Comparison of ENCODE assay signal across 12 cellular contexts in genomic region chr12:6225630-6226001, GRCh38. TPM values are rescaled to one million over a fixed set of nuclear protein-coding genes. Genes with fewer than 3 reads are reported as not detected.
A peak's percentile ranks its signal among the peaks of the same experiment; 100 is the strongest.
DNase-seq lines count a peak whose midpoint lies in the region; ATAC-seq and TF ChIP-seq lines count a peak whose summit lies in the region.
"Had no signal": no experiment of that assay in that cellular context is flagged by ENCODE, and none has a peak within 500 bp of the region (broad histone marks: within the 10 kb centered on the region; RNA-seq: fewer than 3 reads in every experiment).

No MANE protein-coding gene starts in this region.

- no peaks in the 10 kb centered on the region for H3K9me3 ChIP-seq in PC-9 (ENCODE audit: insufficient read depth, low read depth)
- H3K9me3 ChIP-seq in duodenal mucosa (ENCODE audit: control insufficient read depth in 1 of 2, low read length in 2 of 2) = no peaks in the 10 kb centered on the region
- no peaks in the 10 kb centered on the region for H3K9me3 ChIP-seq in suprapubic skin

- TF ChIP-seq EP300 in suprapubic skin (IDR thresholded peaks at IDR 0.05) = no peak

- intact Hi-C loops in PC-9 (cut with micrococcal nuclease; ENCODE audit: unreplicated experiment) = no loop called here

- H3F3A ChIP-seq in PC-9 (ENCODE audit: insufficient read depth, low read depth) = peaks cover 76% of the 10 kb centered on the region

- H3K27me3 ChIP-seq in PC-9 (ENCODE audit: insufficient read depth, low read depth) (no peaks in the 10 kb centered on the region), duodenal mucosa (ENCODE audit: control insufficient read depth in 1 of 2, insufficient read depth in 2 of 2, low read length in 2 of 2) (no peaks in the 10 kb centered on the region), suprapubic skin (no peaks in the 10 kb centered on the region)
- H3K27me3 ChIP-seq: cardiac muscle cell had no signal

- no peaks in the 10 kb centered on the region for H3K9me3 Mint-ChIP-seq in memory B cell
- no peaks in the 10 kb centered on the region for H3K9me3 Mint-ChIP-seq in natural killer cell treated with Interleukin-12 subunit alpha and Interleukin-12 subunit beta and Interleukin-15 and Interleukin-18, amount 100 ng/mL, for 72 hours
- H3K9me3 Mint-ChIP-seq: stimulated activated naive CD8-positive, alpha-beta T cell treated with anti-CD3 and anti-CD28 coated beads, Interleukin-15, amount 100 ng/mL, for 72 hours had no signal

- BruUV-seq in PC-9 (replicated peaks; lab: Mats Ljungman, UMichigan) = no TSS peak

- CTCF ChIA-PET in PC-9 (lab: Charles Lee) = no interaction called here

- DNase-seq in PC-9 (no peak), memory B cell (ENCODE audit: low spot score in 2 of 2) (no peak), suprapubic skin (ENCODE audit: low spot score in 2 of 2) (no peak)
- DNase-seq in stimulated activated CD4-positive, alpha-beta T cell treated with anti-CD3 and anti-CD28 coated beads, Interleukin-4, amount 100 ng/mL, for 24 hours = no peak
- no peak for DNase-seq in natural killer cell treated with Interleukin-12 subunit alpha and Interleukin-12 subunit beta and Interleukin-15 and Interleukin-18, amount 100 ng/mL, for 72 hours (ENCODE audit: low spot score)
- no peak for DNase-seq in central memory CD4-positive, alpha-beta T cell
- DNase-seq: NCI-H2171 treated with DMSO at 0.1 percent for 48 hours; stimulated activated naive CD8-positive, alpha-beta T cell treated with anti-CD3 and anti-CD28 coated beads, Interleukin-15, amount 100 ng/mL, for 72 hours had no signal

- H3K36me3 ChIP-seq in PC-9 (ENCODE audit: low read depth) (peaks cover 30% of the 10 kb centered on the region), duodenal mucosa (ENCODE audit: control insufficient read depth in 1 of 2, insufficient read depth in 2 of 2, low read length in 2 of 2) (peaks cover 6 to 16% of the 10 kb centered on the region in 2 donors), suprapubic skin (no peaks in the 10 kb centered on the region)
- H3K36me3 ChIP-seq: cardiac muscle cell had no signal

- POLR2A ChIA-PET in PC-9 (lab: Charles Lee; ENCODE audit: unreplicated experiment) = interaction anchor here (0.5 kb wide), 1 partner anchor 26 kb away, joined by 12 read pairs; the partner anchor contains the start of gene CD9

- H2AFZ ChIP-seq in PC-9 = no peak overlapping the region

- H4K20me1 ChIP-seq in PC-9 (ENCODE audit: insufficient read depth) = no peaks in the 10 kb centered on the region

- H3K27ac ChIP-seq in PC-9 = peak overlapping the region; percentile 25
- peak overlapping the region; percentile 61 for H3K27ac ChIP-seq in duodenal mucosa (ENCODE audit: low read depth, low read length)
- peak overlapping the region; percentile 96 for H3K27ac ChIP-seq in suprapubic skin
- H3K27ac ChIP-seq: cardiac muscle cell had no signal

- 34% methylated on average over 5 of the region's 5 CpGs for WGBS in suprapubic skin

- H3K27me3 Mint-ChIP-seq in memory B cell = no peaks in the 10 kb centered on the region
- H3K27me3 Mint-ChIP-seq in natural killer cell treated with Interleukin-12 subunit alpha and Interleukin-12 subunit beta and Interleukin-15 and Interleukin-18, amount 100 ng/mL, for 72 hours = no peaks in the 10 kb centered on the region
- H3K27me3 Mint-ChIP-seq: stimulated activated naive CD8-positive, alpha-beta T cell treated with anti-CD3 and anti-CD28 coated beads, Interleukin-15, amount 100 ng/mL, for 72 hours had no signal

- peaks cover 16% of the 10 kb centered on the region for H3K4me1 Mint-ChIP-seq in memory B cell
- peaks cover 4 to 5% of the 10 kb centered on the region in 2 donors for H3K4me1 Mint-ChIP-seq in natural killer cell treated with Interleukin-12 subunit alpha and Interleukin-12 subunit beta and Interleukin-15 and Interleukin-18, amount 100 ng/mL, for 72 hours (ENCODE audit: low read depth in 2 of 2)

- H3K36me3 Mint-ChIP-seq in memory B cell = peaks cover 1% of the 10 kb centered on the region
- H3K36me3 Mint-ChIP-seq in natural killer cell treated with Interleukin-12 subunit alpha and Interleukin-12 subunit beta and Interleukin-15 and Interleukin-18, amount 100 ng/mL, for 72 hours = no peaks in the 10 kb centered on the region

- H3K4me3 ChIP-seq in PC-9 = no peak overlapping the region
- no peak overlapping the region for H3K4me3 ChIP-seq in duodenal mucosa (ENCODE audit: low read depth in 1 of 2, low read length in 2 of 2)
- no peak overlapping the region for H3K4me3 ChIP-seq in suprapubic skin
- H3K4me3 ChIP-seq: cardiac muscle cell had no signal

- no peak for TF ChIP-seq CTCF in PC-9 (conservative IDR thresholded peaks at IDR 0.05)
- TF ChIP-seq CTCF in suprapubic skin (IDR thresholded peaks at IDR 0.05) = no peak

- H3K27ac Mint-ChIP-seq in memory B cell = peak overlapping the region; percentile 51
- H3K27ac Mint-ChIP-seq in natural killer cell treated with Interleukin-12 subunit alpha and Interleukin-12 subunit beta and Interleukin-15 and Interleukin-18, amount 100 ng/mL, for 72 hours = no peak overlapping the region
- H3K27ac Mint-ChIP-seq: stimulated activated naive CD8-positive, alpha-beta T cell treated with anti-CD3 and anti-CD28 coated beads, Interleukin-15, amount 100 ng/mL, for 72 hours had no signal

- H3K9ac ChIP-seq in duodenal mucosa (ENCODE audit: low read depth in 1 of 2, low read length in 2 of 2) = peak overlapping the region; percentile 33 to 50

- H3K79me2 ChIP-seq in PC-9 (ENCODE audit: low read depth) = peaks cover 87% of the 10 kb centered on the region

- no peak overlapping the region for H3K4me3 Mint-ChIP-seq in memory B cell
- H3K4me3 Mint-ChIP-seq in natural killer cell treated with Interleukin-12 subunit alpha and Interleukin-12 subunit beta and Interleukin-15 and Interleukin-18, amount 100 ng/mL, for 72 hours = no peak overlapping the region
- H3K4me3 Mint-ChIP-seq: stimulated activated naive CD8-positive, alpha-beta T cell treated with anti-CD3 and anti-CD28 coated beads, Interleukin-15, amount 100 ng/mL, for 72 hours had no signal

- H3K9me2 ChIP-seq in PC-9 (ENCODE audit: insufficient read depth) = no peaks in the 10 kb centered on the region

- peaks cover 88% of the 10 kb centered on the region for H3K4me1 ChIP-seq in PC-9 (replicated peaks; ENCODE audit: insufficient read depth)
- peaks cover 77 to 89% of the 10 kb centered on the region in 2 donors for H3K4me1 ChIP-seq in duodenal mucosa (ENCODE audit: control insufficient read depth in 1 of 2, insufficient read depth in 2 of 2, low read length in 2 of 2)
- H3K4me1 ChIP-seq in suprapubic skin = peaks cover 100% of the 10 kb centered on the region

- ATAC-seq in memory B cell (ENCODE audit: low read depth) (no peak), GM21360 (IDR thresholded peaks at IDR 0.05; ENCODE audit: unreplicated experiment) (no peak)
- no peak for ATAC-seq in natural killer cell treated with Interleukin-12 subunit alpha and Interleukin-12 subunit beta and Interleukin-15 and Interleukin-18, amount 100 ng/mL, for 72 hours
- ATAC-seq: Panc1; stimulated activated naive CD8-positive, alpha-beta T cell treated with anti-CD3 and anti-CD28 coated beads, Interleukin-15, amount 100 ng/mL, for 72 hours had no signal

- H3K4me2 ChIP-seq in PC-9 = no peak overlapping the region

- TF ChIP-seq POLR2A in suprapubic skin (IDR thresholded peaks at IDR 0.05) = no peak

RNA-seq across cellular contexts. Expression of gene CD9, which starts 25.4 kb away (rescaled TPM):
- total RNA-seq in PC-9 (2021) (319 and 374 TPM in 2 replicates), suprapubic skin (100 to 1,000 TPM; 420 to 548 (median 475) TPM)
- 1 to 10 TPM; 1.1 to 3.3 TPM for total RNA-seq in natural killer cell treated with Interleukin-12 subunit alpha and Interleukin-12 subunit beta and Interleukin-15 and Interleukin-18, amount 100 ng/mL, for 72 hours

Comparison
In these comparisons a context has a peak if more than half of its experiments do, and no peak if none do; other contexts are left out.
1. H3K27ac ChIP-seq: peak in every context shown above with its lines; median percentile 96 in suprapubic skin; 61 in duodenal mucosa; 25 in PC-9.
2. RNA of gene CD9, which starts 25.4 kb away (total RNA-seq): 420 to 548 TPM in suprapubic skin and 319 to 374 TPM in PC-9; 1.1 to 3.3 TPM in natural killer cell treated with Interleukin-12 subunit alpha and Interleukin-12 subunit beta and Interleukin-15 and Interleukin-18, amount 100 ng/mL, for 72 hours; every median in the first group is over 10 times any median in the second.